In the genomic region with DNA sequence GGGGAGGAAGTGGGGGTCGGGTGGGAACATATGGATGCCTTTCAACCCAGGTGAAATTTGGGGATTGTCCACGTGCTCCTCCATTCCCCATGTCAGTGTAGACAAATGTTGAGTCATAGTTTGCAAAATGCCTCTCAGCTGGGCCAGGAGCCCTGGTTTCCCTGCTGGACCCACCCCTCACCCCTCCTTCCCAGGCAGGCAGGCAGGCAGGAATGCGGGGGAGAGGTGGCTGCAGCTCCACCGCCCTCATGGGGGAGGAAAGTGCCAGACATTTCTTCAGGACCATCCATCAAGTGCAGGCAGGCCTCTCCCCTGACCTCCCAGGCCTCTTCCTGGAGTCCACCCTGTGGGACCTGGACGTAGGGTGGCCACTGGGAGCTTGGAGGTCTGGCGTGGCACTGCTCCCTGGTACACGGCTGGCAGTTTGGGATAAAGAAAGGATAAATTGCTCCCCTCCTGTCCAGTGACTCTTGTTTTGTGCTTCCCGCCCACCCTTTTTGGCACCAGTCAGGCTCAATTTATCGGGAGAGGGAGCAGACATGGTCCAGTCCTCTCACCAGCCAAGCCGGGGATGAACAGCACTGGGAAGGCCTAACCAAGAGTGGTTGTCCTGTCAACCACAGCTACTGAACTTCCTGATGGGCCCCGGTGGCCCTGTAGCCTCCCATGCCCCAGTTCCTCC, we compare ENCODE assay signal across 9 cellular contexts. TPM values are rescaled to one million over a fixed set of nuclear protein-coding genes. Genes with fewer than 3 reads are reported as not detected.
DNase-seq lines count a peak whose midpoint lies in the region; ATAC-seq, FAIRE-seq and TF ChIP-seq lines count a peak whose summit lies in the region.
"Had no signal": no experiment of that assay in that cellular context is flagged by ENCODE, and none has a peak within 500 bp of the region (broad histone marks: within the 10 kb centered on the region; RNA-seq: fewer than 3 reads in every experiment).

No MANE protein-coding gene starts in this region.

- TF ChIP-seq EP300 in stomach (IDR thresholded peaks at IDR 0.05): no peak

- H3K36me3 ChIP-seq in HEK293 (ENCODE audit: control insufficient read depth in 2 of 2, insufficient read depth in 1 of 2, low read length in 2 of 2) (no peaks in the 10 kb centered on the region), bronchial epithelial cell (ENCODE audit: control insufficient read depth, insufficient read depth, low read length) (no peaks in the 10 kb centered on the region), stomach (peaks cover 0 to 5% (median 0%) of the 10 kb centered on the region in 4 donors)

- DNase-seq in bronchial epithelial cell (ENCODE audit: low read depth) (peak; percentile 37), kidney tubule cell (ENCODE audit: low spot score) (peak; percentile 36), stomach (no peak), T-helper 2 cell (no peak)
- DNase-seq: NCI-H1930 had no signal

- intact Hi-C loops in stomach (cut with DNase I; ENCODE audit: low total_unique reads): no loop called here

- POLR2A ChIA-PET in HEK293 (lab: Yijun Ruan, JAX): interaction anchor here (0.5 kb wide), 1 partner anchor 39 kb away, joined by 5 read pairs; no protein-coding TSS in a partner anchor

- 61 to 74% (median 68%) methylated on average over 9 to 11 of the region's 11 CpGs for WGBS in stomach, 5 donors

- TF ChIP-seq CTCF in HEK293 (tag by site-specific recombination; IDR thresholded peaks at IDR 0.05) (no peak), bronchial epithelial cell (IDR thresholded peaks at IDR 0.05; ENCODE audit: insufficient read depth, low read length, severe bottlenecking) (no peak), stomach (IDR thresholded peaks at IDR 0.05) (no peak)

- H3K27ac ChIP-seq in HEK293 (ENCODE audit: extremely low read depth, low read depth, low read length): peak overlapping the region; percentile 2; the same call in 1 of the 2 replicates
- H3K27ac ChIP-seq in stomach: peak overlapping the region; percentile 16 to 89 (median 81)

- TF ChIP-seq POLR2A in stomach (IDR thresholded peaks at IDR 0.05): no peak

- ATAC-seq in GM21390 (IDR thresholded peaks at IDR 0.05; ENCODE audit: unreplicated experiment) (no peak), HG03432 (IDR thresholded peaks at IDR 0.05; ENCODE audit: unreplicated experiment) (no peak), GM21737 (IDR thresholded peaks at IDR 0.05; ENCODE audit: unreplicated experiment) (no peak)

- CTCF ChIA-PET in HEK293 (lab: Yijun Ruan, JAX): interaction anchor here (0.7 to 1.1 kb wide), 2 partner anchors 12 to 20 kb away, joined by 3 to 4 read pairs; no protein-coding TSS in a partner anchor

- H3K4me3 ChIP-seq in HEK293 (ENCODE audit: low read depth, low read length): no peak overlapping the region
- no peak overlapping the region for H3K4me3 ChIP-seq in bronchial epithelial cell (ENCODE audit: low read depth, low read length)
- no peak overlapping the region for H3K4me3 ChIP-seq in stomach

- no peaks in the 10 kb centered on the region for H3K27me3 ChIP-seq in bronchial epithelial cell (ENCODE audit: control insufficient read depth, insufficient read depth, low read length)
- H3K27me3 ChIP-seq in stomach: no peaks in the 10 kb centered on the region

- H3K4me1 ChIP-seq in HEK293 (ENCODE audit: control insufficient read depth, insufficient read depth, low read length): no peaks in the 10 kb centered on the region
- peaks cover 0 to 33% (median 23%) of the 10 kb centered on the region in 4 donors for H3K4me1 ChIP-seq in stomach

- FAIRE-seq in bronchial epithelial cell (lab: Jason Lieb, UNC): no peak

- H3K9me3 ChIP-seq in HEK293 (ENCODE audit: control insufficient read depth, insufficient read depth, low read depth, low read length): no peaks in the 10 kb centered on the region
- no peaks in the 10 kb centered on the region for H3K9me3 ChIP-seq in stomach

TF ChIP-seq in HEK293, 187 proteins besides CTCF, POLR2A, EP300 and RAD21 (continues in another document):
- TF ChIP-seq ZBTB49 (tag by site-specific recombination; IDR thresholded peaks at IDR 0.05; ENCODE audit: low read depth) (no peak), SP2 (tag by site-specific recombination; IDR thresholded peaks at IDR 0.05) (peak; percentile 60), ZNF404 (tag by site-specific recombination; IDR thresholded peaks at IDR 0.05) (no peak), ZNF558 (tag by site-specific recombination; IDR thresholded peaks at IDR 0.05) (no peak), ZNF560 (tag by site-specific recombination; IDR thresholded peaks at IDR 0.05; ENCODE audit: borderline replicate concordance) (no peak), ZBTB6 (tag by site-specific recombination; IDR thresholded peaks at IDR 0.05) (no peak), ZNF837 (tag by site-specific recombination; IDR thresholded peaks at IDR 0.05) (no peak), ZBTB21 (tag by site-specific recombination; IDR thresholded peaks at IDR 0.05) (no peak), ZNF114 (tag by site-specific recombination; IDR thresholded peaks at IDR 0.05) (no peak), ZNF155 (tag by site-specific recombination; IDR thresholded peaks at IDR 0.05) (no peak), ZNF341 (tag by site-specific recombination; IDR thresholded peaks at IDR 0.05; ENCODE audit: low read depth) (no peak)
- TF ChIP-seq, protein P1, sequence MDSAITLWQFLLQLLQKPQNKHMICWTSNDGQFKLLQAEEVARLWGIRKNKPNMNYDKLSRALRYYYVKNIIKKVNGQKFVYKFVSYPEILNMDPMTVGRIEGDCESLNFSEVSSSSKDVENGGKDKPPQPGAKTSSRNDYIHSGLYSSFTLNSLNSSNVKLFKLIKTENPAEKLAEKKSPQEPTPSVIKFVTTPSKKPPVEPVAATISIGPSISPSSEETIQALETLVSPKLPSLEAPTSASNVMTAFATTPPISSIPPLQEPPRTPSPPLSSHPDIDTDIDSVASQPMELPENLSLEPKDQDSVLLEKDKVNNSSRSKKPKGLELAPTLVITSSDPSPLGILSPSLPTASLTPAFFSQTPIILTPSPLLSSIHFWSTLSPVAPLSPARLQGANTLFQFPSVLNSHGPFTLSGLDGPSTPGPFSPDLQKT (IDR thresholded peaks at IDR 0.05; ENCODE audit: borderline replicate concordance, low read depth, low read length): no peak
- TF ChIP-seq, protein P2, sequence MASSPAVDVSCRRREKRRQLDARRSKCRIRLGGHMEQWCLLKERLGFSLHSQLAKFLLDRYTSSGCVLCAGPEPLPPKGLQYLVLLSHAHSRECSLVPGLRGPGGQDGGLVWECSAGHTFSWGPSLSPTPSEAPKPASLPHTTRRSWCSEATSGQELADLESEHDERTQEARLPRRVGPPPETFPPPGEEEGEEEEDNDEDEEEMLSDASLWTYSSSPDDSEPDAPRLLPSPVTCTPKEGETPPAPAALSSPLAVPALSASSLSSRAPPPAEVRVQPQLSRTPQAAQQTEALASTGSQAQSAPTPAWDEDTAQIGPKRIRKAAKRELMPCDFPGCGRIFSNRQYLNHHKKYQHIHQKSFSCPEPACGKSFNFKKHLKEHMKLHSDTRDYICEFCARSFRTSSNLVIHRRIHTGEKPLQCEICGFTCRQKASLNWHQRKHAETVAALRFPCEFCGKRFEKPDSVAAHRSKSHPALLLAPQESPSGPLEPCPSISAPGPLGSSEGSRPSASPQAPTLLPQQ (tag by site-specific recombination; IDR thresholded peaks at IDR 0.05): peak; percentile 51; the same call in 1 of the 2 replicates

RNA-seq across cellular contexts. Expression of gene NPR1, which starts 18.8 kb away (rescaled TPM):
- total RNA-seq in bronchial epithelial cell (under 0.01 TPM in 1 of 2 replicates, not detected in the other), stomach (10 to 100 TPM in 2 of 5 donors, 1 to 10 TPM in 3; 5.4 to 39.7 (median 6.6) TPM)
- 1 to 10 TPM; 1.4 to 5.7 (median 2.4) TPM for polyA plus RNA-seq in stomach

RNA-seq across cellular contexts. Expression of gene ILF2, which starts 26.5 kb away (rescaled TPM):
- total RNA-seq in bronchial epithelial cell (78.9 and 114 TPM in 2 replicates), stomach (100 to 1,000 TPM in 1 of 5 donors, 10 to 100 TPM in 4; 17.1 to 138 (median 41.5) TPM)
- 100 to 1,000 TPM in 1 of 3 donors, 10 to 100 TPM in 2; 49.1 to 103 (median 98.9) TPM for polyA plus RNA-seq in stomach

RNA-seq across cellular contexts. Expression of gene INTS3, which starts 30.5 kb away (rescaled TPM):
- 12.6 and 12.7 TPM in 2 replicates for total RNA-seq in bronchial epithelial cell
- 10 to 100 TPM; 28.1 to 48.2 (median 39.4) TPM for total RNA-seq in stomach
- 10 to 100 TPM; 11.0 to 39.2 (median 19.1) TPM for polyA plus RNA-seq in stomach

RNA-seq across cellular contexts. Expression of gene SNAPIN, which starts 38.8 kb away (rescaled TPM):
- total RNA-seq in bronchial epithelial cell (59.5 and 61.4 TPM in 2 replicates), stomach (10 to 100 TPM; 14.9 to 82.9 (median 15.6) TPM)
- polyA plus RNA-seq in stomach: 10 to 100 TPM; 29.4 to 35.5 (median 29.5) TPM

Comparison
In these comparisons a context has a peak if more than half of its experiments do, and no peak if none do; other contexts are left out.
1. DNase-seq: peak in bronchial epithelial cell (single experiment) and kidney tubule cell (single experiment); none in stomach (single experiment) and T-helper 2 cell (0 of 5).